19 cellular contexts compared by ENCODE assay signal in the genomic region with DNA sequence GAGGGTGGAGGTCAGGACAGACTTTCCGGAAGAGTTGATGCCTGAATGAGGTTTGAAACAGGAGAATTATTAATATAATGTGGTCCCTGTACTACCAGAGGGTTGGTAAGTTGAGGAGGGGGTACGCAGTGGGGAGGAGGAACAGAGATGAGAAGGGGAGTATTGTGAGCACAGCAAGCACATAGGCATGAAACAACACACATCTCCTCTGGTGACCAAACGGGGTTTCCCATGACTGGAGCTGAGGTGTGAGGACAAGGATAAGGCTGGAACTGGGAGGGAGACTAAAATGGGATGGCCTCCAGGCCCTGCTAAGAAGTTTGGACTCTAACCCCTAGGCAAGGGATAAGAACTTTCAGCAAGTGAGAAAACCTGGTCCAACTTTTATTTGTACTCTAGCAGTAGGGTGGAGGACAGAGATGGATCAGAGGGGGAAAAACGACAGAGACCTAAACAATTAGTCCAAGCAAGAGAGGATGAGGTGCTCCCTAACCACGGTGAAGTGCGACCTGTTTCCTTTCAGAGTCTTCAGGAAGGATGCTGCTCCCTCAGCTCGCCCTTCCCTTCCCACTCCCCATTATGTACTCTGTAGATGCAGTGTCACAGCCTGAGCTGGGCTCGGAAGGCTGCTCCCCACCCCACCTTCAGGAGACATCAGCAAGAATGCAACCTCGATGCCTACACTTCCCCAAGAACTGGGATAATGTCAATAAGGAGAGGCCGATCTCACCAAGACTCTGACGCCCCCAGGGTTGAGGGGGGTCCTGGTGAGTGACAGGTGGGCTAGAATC. TPM values are rescaled to one million over a fixed set of nuclear protein-coding genes. Genes with fewer than 3 reads are reported as not detected.
A peak's percentile ranks its signal among the peaks of the same experiment; 100 is the strongest.
DNase-seq lines count a peak whose midpoint lies in the region; ATAC-seq, FAIRE-seq and TF ChIP-seq lines count a peak whose summit lies in the region.
"Had no signal": no experiment of that assay in that cellular context is flagged by ENCODE, and none has a peak within 500 bp of the region (broad histone marks: within the 10 kb centered on the region; RNA-seq: fewer than 3 reads in every experiment).

No MANE protein-coding gene starts in this region.

- no peak for TF ChIP-seq POLR2A in IMR-90 (IDR thresholded peaks at IDR 0.05; ENCODE audit: low read depth, low read length)

- no peaks in the 10 kb centered on the region for H3K36me3 Mint-ChIP-seq in endodermal cell (ENCODE audit: low read depth)
- H3K36me3 Mint-ChIP-seq: CD4-positive, CD25-positive, alpha-beta regulatory T cell had no signal

- peaks cover 7% of the 10 kb centered on the region for H3K4me1 Mint-ChIP-seq in endodermal cell
- H3K4me1 Mint-ChIP-seq: CD4-positive, CD25-positive, alpha-beta regulatory T cell had no signal

- CTCF ChIA-PET in SK-N-SH (lab: Yijun Ruan, JAX): interaction anchor here (1.0 kb wide), 1 partner anchor 170 kb away, joined by 3 read pairs; no protein-coding TSS in a partner anchor
- CTCF ChIA-PET in IMR-90 (lab: Yijun Ruan, JAX): interaction anchor here (0.9 kb wide), 1 partner anchor 29 kb away, joined by 3 read pairs; no protein-coding TSS in a partner anchor
- CTCF ChIA-PET in OCI-LY7 (lab: Charles Lee; ENCODE audit: unreplicated experiment): interaction anchor here (2.1 kb wide), 1 partner anchor 11 kb away, joined by 9 read pairs; no protein-coding TSS in a partner anchor

- H3K9me2 ChIP-seq in SK-N-SH (no peaks in the 10 kb centered on the region), OCI-LY7 (ENCODE audit: insufficient read depth, low read length) (no peaks in the 10 kb centered on the region)

- H4K8ac ChIP-seq in IMR-90 (ENCODE audit: low read depth in 2 of 2, low read length in 2 of 2): no peak overlapping the region

- POLR2A ChIA-PET in SK-N-SH (lab: Yijun Ruan, JAX): no interaction called here
- POLR2A ChIA-PET in IMR-90 (lab: Charles Lee; ENCODE audit: unreplicated experiment): no interaction called here
- POLR2A ChIA-PET in OCI-LY7 (lab: Charles Lee): no interaction called here

- no peak overlapping the region for H2BK120ac ChIP-seq in IMR-90 (ENCODE audit: low read depth, low read length)

- no peak for ATAC-seq in SK-N-SH treated with all-trans-retinoic acid at 6 μM for 48 hours
- no peak for ATAC-seq in IMR-90 (ENCODE audit: low read depth)
- ATAC-seq in GM18873 (IDR thresholded peaks at IDR 0.05; ENCODE audit: low FRiP score, unreplicated experiment): no peak
- ATAC-seq: K562 had no signal

- H3K23ac ChIP-seq in IMR-90 (ENCODE audit: low read depth, low read length): no peak overlapping the region

- BruUV-seq in IMR-90 (replicated peaks; lab: Mats Ljungman, UMichigan): no TSS peak
- no TSS peak for BruUV-seq in OCI-LY7 (replicated peaks; lab: Mats Ljungman, UMichigan)

- in situ Hi-C loops in IMR-90 (cut with MboI; ENCODE audit: low sequenced_read_pairs): loop anchor here (5.0 to 10.0 kb wide), 2 partner anchors 322 to 389 kb away; no protein-coding TSS in a partner anchor

- no peak overlapping the region for H2BK20ac ChIP-seq in IMR-90 (ENCODE audit: low read depth, low read length)

- dilution Hi-C loops in IMR-90 (cut with HindIII; ENCODE audit: low sequenced_read_pairs, unreplicated experiment): no loop called here

- 84% methylated on average over 11 of the region's 11 CpGs for WGBS in SK-N-SH (ENCODE audit: low lambda C conversion rate)
- 83% methylated on average over 1 of the region's 11 CpGs; no CpG with 5 or more reads in 1 of the 2 experiments for WGBS in IMR-90 (ENCODE audit: extremely low coverage in 2 of 2, insufficient read length in 1 of 2), 2 experiments
- 86 to 95% methylated on average over 6 to 11 of the region's 11 CpGs for WGBS in endodermal cell (ENCODE audit: insufficient coverage in 1 of 2, insufficient read length in 1 of 2), 2 experiments

- H3K14ac ChIP-seq in IMR-90 (replicated peaks; ENCODE audit: low read depth, low read length): no peak overlapping the region

- intact Hi-C loops in IMR-90 (cut with micrococcal nuclease) (loop anchor here (5.0 to 10.0 kb wide), 2 partner anchors 142 to 324 kb away; no protein-coding TSS in a partner anchor), OCI-LY7 (cut with micrococcal nuclease; ENCODE audit: unreplicated experiment) (loop anchor here (10.0 kb wide), 1 partner anchor 102 kb away; no protein-coding TSS in a partner anchor)

- no peaks in the 10 kb centered on the region for H3K9me3 ChIP-seq in SK-N-SH
- no peaks in the 10 kb centered on the region for H3K9me3 ChIP-seq in IMR-90 (ENCODE audit: control insufficient read depth, insufficient read depth, low read length)
- no peaks in the 10 kb centered on the region for H3K9me3 ChIP-seq in endodermal cell (ENCODE audit: control insufficient read depth, low read length)
- H3K9me3 ChIP-seq in OCI-LY7 (ENCODE audit: low read length): no peaks in the 10 kb centered on the region
- H3K9me3 ChIP-seq: BLaER1 treated with 17β-estradiol and CSF1 and Interleukin-3, amounts not matched to agents 10 nM and 100 nM; HAP-1 had no signal

- H3K36me3 ChIP-seq in SK-N-SH (replicated peaks in 1 of 2; ENCODE audit: control insufficient read depth in 1 of 2, insufficient read depth in 2 of 2, low read length in 1 of 2) (no peaks in the 10 kb centered on the region), IMR-90 (ENCODE audit: control insufficient read depth, insufficient read depth, low read length) (no peaks in the 10 kb centered on the region), endodermal cell (ENCODE audit: control insufficient read depth, insufficient read depth, low read length) (no peaks in the 10 kb centered on the region), OCI-LY7 (ENCODE audit: insufficient read depth, low read length) (no peaks in the 10 kb centered on the region)
- H3K36me3 ChIP-seq: BLaER1 treated with 17β-estradiol and CSF1 and Interleukin-3, amounts not matched to agents 10 nM and 100 nM; HAP-1 had no signal

- H3F3A ChIP-seq in SK-N-SH (replicated peaks; ENCODE audit: insufficient read depth): peaks cover 5% of the 10 kb centered on the region

- peak overlapping the region; percentile 22 for H2AK9ac ChIP-seq in IMR-90 (replicated peaks; ENCODE audit: low read depth, low read length, poor library complexity)

- FAIRE-seq in urothelium cell line (lab: Jason Lieb, UNC): peak; percentile 76
- FAIRE-seq: GM18507, H1, K562 had no signal

- no peaks in the 10 kb centered on the region for H3K27me3 ChIP-seq in SK-N-SH (ENCODE audit: insufficient read depth)
- H3K27me3 ChIP-seq in IMR-90 (ENCODE audit: control insufficient read depth, insufficient read depth, low read length): no peaks in the 10 kb centered on the region; the same call in 1 of the 2 replicates
- H3K27me3 ChIP-seq in endodermal cell (ENCODE audit: control insufficient read depth, insufficient read depth, low read length, poor library complexity, severe bottlenecking): peaks cover 12% of the 10 kb centered on the region
- H3K27me3 ChIP-seq: BLaER1 treated with 17β-estradiol and CSF1 and Interleukin-3, amounts not matched to agents 10 nM and 100 nM had no signal

- H3K4ac ChIP-seq in IMR-90 (ENCODE audit: low read depth, low read length): no peak overlapping the region

- TF ChIP-seq RAD21 in SK-N-SH (IDR thresholded peaks at IDR 0.05; ENCODE audit: low read length): no peak
- no peak for TF ChIP-seq RAD21 in IMR-90 (IDR thresholded peaks at IDR 0.05; ENCODE audit: low read length)

- no peaks in the 10 kb centered on the region for H4K20me1 ChIP-seq in SK-N-SH (ENCODE audit: insufficient read depth)
- no peaks in the 10 kb centered on the region for H4K20me1 ChIP-seq in IMR-90 (ENCODE audit: insufficient read depth, low read length)
- no peaks in the 10 kb centered on the region for H4K20me1 ChIP-seq in OCI-LY7 (ENCODE audit: insufficient read depth, low read length)

- no peaks in the 10 kb centered on the region for H3K79me2 ChIP-seq in SK-N-SH (ENCODE audit: insufficient read depth)
- no peaks in the 10 kb centered on the region for H3K79me2 ChIP-seq in OCI-LY7 (ENCODE audit: insufficient read depth, low read depth, low read length)

- H2AK5ac ChIP-seq in IMR-90 (ENCODE audit: low read depth, low read length): 0 out of 2 replicates have a peak overlapping the region, but pooled peaks have one; percentile 11

- no peaks in the 10 kb centered on the region for H3K9me3 Mint-ChIP-seq in endodermal cell
- H3K9me3 Mint-ChIP-seq: CD4-positive, CD25-positive, alpha-beta regulatory T cell had no signal

- H4K5ac ChIP-seq in IMR-90 (ENCODE audit: low read depth, low read length): no peak overlapping the region

- no peak overlapping the region for H3K27ac Mint-ChIP-seq in endodermal cell

- H3K56ac ChIP-seq in IMR-90 (ENCODE audit: extremely low read depth, insufficient read depth, low read length): no peak overlapping the region

- peaks cover 0 to 6% of the 10 kb centered on the region in 2 experiments; a peak in 2 of 4 replicates for H3K4me1 ChIP-seq in SK-N-SH (ENCODE audit: control insufficient read depth in 1 of 2, insufficient read depth in 2 of 2, low read depth in 1 of 2, low read length in 1 of 2)
- H3K4me1 ChIP-seq in IMR-90 (ENCODE audit: control insufficient read depth, insufficient read depth, low read length): peaks cover 5% of the 10 kb centered on the region
- no peaks in the 10 kb centered on the region for H3K4me1 ChIP-seq in endodermal cell (ENCODE audit: control insufficient read depth, insufficient read depth, low read length)
- H3K4me1 ChIP-seq in OCI-LY7 (ENCODE audit: insufficient read depth, low read length, poor library complexity, severe bottlenecking): peaks cover 17% of the 10 kb centered on the region
- H3K4me1 ChIP-seq: HAP-1 had no signal

- peak; percentile 4 for DNase-seq in SK-N-SH
- DNase-seq in IMR-90: no peak
- peak; percentile 41 for DNase-seq in endodermal cell
- no peak for DNase-seq in urothelium cell line (ENCODE audit: low spot score)
- no peak for DNase-seq in OCI-LY7 (ENCODE audit: low spot score)
- no peak for DNase-seq in GM19240 (ENCODE audit: insufficient read length, low spot score)
- DNase-seq: CD4-positive, CD25-positive, alpha-beta regulatory T cell; DMS53; GF-D8 had no signal

- H2BK15ac ChIP-seq in IMR-90 (ENCODE audit: low read depth, low read length): peak overlapping the region; percentile 20; the same call in 1 of the 3 replicates

- no peak overlapping the region for H3K4me3 Mint-ChIP-seq in endodermal cell
- H3K4me3 Mint-ChIP-seq: CD4-positive, CD25-positive, alpha-beta regulatory T cell had no signal

- H4K91ac ChIP-seq in IMR-90 (ENCODE audit: insufficient read depth, low read depth, low read length): no peak overlapping the region

- H3K4me3 ChIP-seq in SK-N-SH (ENCODE audit: low read depth in 2 of 2, low read length in 1 of 2): no peak overlapping the region
- H3K4me3 ChIP-seq in IMR-90 (ENCODE audit: insufficient read depth, low read depth, low read length): no peak overlapping the region
- no peak overlapping the region for H3K4me3 ChIP-seq in endodermal cell (ENCODE audit: low read length)
- no peak overlapping the region for H3K4me3 ChIP-seq in OCI-LY7 (ENCODE audit: low read depth, low read length, poor library complexity, severe bottlenecking)
- H3K4me3 ChIP-seq: BLaER1 treated with 17β-estradiol and CSF1 and Interleukin-3, amounts not matched to agents 10 nM and 100 nM; HAP-1; K562 had no signal

- H3K9ac ChIP-seq in SK-N-SH: no peak overlapping the region
- no peak overlapping the region for H3K9ac ChIP-seq in IMR-90 (ENCODE audit: low read depth, low read length)
- H3K9ac ChIP-seq in endodermal cell (ENCODE audit: extremely low read depth, low read length, poor library complexity, severe bottlenecking): no peak overlapping the region
- H3K9ac ChIP-seq: BLaER1 treated with 17β-estradiol and CSF1 and Interleukin-3, amounts not matched to agents 10 nM and 100 nM had no signal

- no peak for TF ChIP-seq CTCF in SK-N-SH (IDR thresholded peaks at IDR 0.05)
- no peak for TF ChIP-seq CTCF in IMR-90 (conservative IDR thresholded peaks at IDR 0.05; ENCODE audit: low read depth, low read length)
- no peak for TF ChIP-seq CTCF in endodermal cell (conservative IDR thresholded peaks at IDR 0.05)
- TF ChIP-seq CTCF in OCI-LY7 (conservative IDR thresholded peaks at IDR 0.05; ENCODE audit: low read length): no peak

- H3K4me2 ChIP-seq in SK-N-SH (no peak overlapping the region), IMR-90 (ENCODE audit: low read depth, low read length) (no peak overlapping the region), OCI-LY7 (ENCODE audit: low read length) (no peak overlapping the region)
- H3K4me2 ChIP-seq: BLaER1 treated with 17β-estradiol and CSF1 and Interleukin-3, amounts not matched to agents 10 nM and 100 nM had no signal

- peaks cover 48% of the 10 kb centered on the region for H3K27me3 Mint-ChIP-seq in endodermal cell (ENCODE audit: insufficient read depth)
- H3K27me3 Mint-ChIP-seq: CD4-positive, CD25-positive, alpha-beta regulatory T cell had no signal

- H2BK5ac ChIP-seq in IMR-90 (ENCODE audit: low read depth, low read length, poor library complexity, severe bottlenecking): no peak overlapping the region

- H3K79me1 ChIP-seq in IMR-90 (ENCODE audit: low read depth in 1 of 2, low read length in 2 of 2): no peaks in the 10 kb centered on the region

- no peak for TF ChIP-seq EP300 in SK-N-SH (IDR thresholded peaks at IDR 0.05; ENCODE audit: borderline replicate concordance in 1 of 2, low read depth in 1 of 2, low read length in 1 of 2)

- no peak overlapping the region for H2AFZ ChIP-seq in SK-N-SH (ENCODE audit: low read depth)
- H2AFZ ChIP-seq in IMR-90 (replicated peaks; ENCODE audit: low read length, poor library complexity): no peak overlapping the region
- H2AFZ ChIP-seq in OCI-LY7 (ENCODE audit: low read length): no peak overlapping the region

- peak overlapping the region in 1 of 2 experiments; percentile 64; a peak in 2 of 4 replicates for H3K27ac ChIP-seq in SK-N-SH (ENCODE audit: low read depth in 2 of 2, low read length in 1 of 2)
- no peak overlapping the region for H3K27ac ChIP-seq in IMR-90 (ENCODE audit: insufficient read depth, low read length)
- no peak overlapping the region for H3K27ac ChIP-seq in endodermal cell (ENCODE audit: low read depth, low read length)
- no peak overlapping the region for H3K27ac ChIP-seq in OCI-LY7 (ENCODE audit: low read depth, low read length, poor library complexity, severe bottlenecking)
- H3K27ac ChIP-seq: 22Rv1; BLaER1 treated with 17β-estradiol and CSF1 and Interleukin-3, amounts not matched to agents 10 nM and 100 nM; HL-60 had no signal

- no peak overlapping the region for H3K18ac ChIP-seq in IMR-90 (ENCODE audit: low read depth, low read length)

- H3K9me1 ChIP-seq in IMR-90 (ENCODE audit: insufficient read depth, low read length): 0 out of 2 replicates have a peak, but pooled peaks cover 3% of the 10 kb centered on the region

RNA-seq across cellular contexts. Expression of gene BTG4, which starts 59.2 kb away (rescaled TPM):
- polyA plus RNA-seq in SK-N-SH (2012; rRNA removed) (0.26 and 0.34 TPM in 2 replicates), IMR-90 (2012; rRNA removed) (not detected in 2 replicates)
- 0.18 and 0.26 TPM in 2 replicates for polyA plus RNA-seq in SK-N-SH (2012; cell fraction: cytosol; rRNA removed)
- polyA plus RNA-seq in SK-N-SH (2012; cell fraction: nucleus; rRNA removed): 0.34 and 0.45 TPM in 2 replicates
- total RNA-seq in IMR-90 (2012; rRNA removed) (not detected in 2 replicates), endodermal cell (not detected), OCI-LY7 (2022) (not detected in 2 replicates)
- not detected in 2 replicates for polyA plus RNA-seq in IMR-90 (2012; cell fraction: cytosol; rRNA removed)
- not detected in 2 replicates for polyA plus RNA-seq in IMR-90 (2012; cell fraction: nucleus; rRNA removed; ENCODE audit: low replicate concordance)
- not detected for polyA plus RNA-seq in endodermal cell (2013, experiment 1 of 2)
- not detected for polyA plus RNA-seq in endodermal cell (2013, experiment 2 of 2)
- not detected in 2 replicates for total RNA-seq in OCI-LY7 (2014; rRNA removed; shearing (Covaris generic))
- total RNA-seq: A673; CD4-positive, CD25-positive, alpha-beta regulatory T cell; H1; K562 had no signal
- polyA plus RNA-seq: K562 had no signal

Comparison
In these comparisons a context has a peak if more than half of its experiments do, and no peak if none do; other contexts are left out.
1. DNase-seq: peak in SK-N-SH (single experiment) and endodermal cell (single experiment); none in IMR-90 (single experiment), urothelium cell line (single experiment), OCI-LY7 (single experiment) and GM19240 (single experiment).